18 cellular contexts compared by ENCODE assay signal in the genomic region with DNA sequence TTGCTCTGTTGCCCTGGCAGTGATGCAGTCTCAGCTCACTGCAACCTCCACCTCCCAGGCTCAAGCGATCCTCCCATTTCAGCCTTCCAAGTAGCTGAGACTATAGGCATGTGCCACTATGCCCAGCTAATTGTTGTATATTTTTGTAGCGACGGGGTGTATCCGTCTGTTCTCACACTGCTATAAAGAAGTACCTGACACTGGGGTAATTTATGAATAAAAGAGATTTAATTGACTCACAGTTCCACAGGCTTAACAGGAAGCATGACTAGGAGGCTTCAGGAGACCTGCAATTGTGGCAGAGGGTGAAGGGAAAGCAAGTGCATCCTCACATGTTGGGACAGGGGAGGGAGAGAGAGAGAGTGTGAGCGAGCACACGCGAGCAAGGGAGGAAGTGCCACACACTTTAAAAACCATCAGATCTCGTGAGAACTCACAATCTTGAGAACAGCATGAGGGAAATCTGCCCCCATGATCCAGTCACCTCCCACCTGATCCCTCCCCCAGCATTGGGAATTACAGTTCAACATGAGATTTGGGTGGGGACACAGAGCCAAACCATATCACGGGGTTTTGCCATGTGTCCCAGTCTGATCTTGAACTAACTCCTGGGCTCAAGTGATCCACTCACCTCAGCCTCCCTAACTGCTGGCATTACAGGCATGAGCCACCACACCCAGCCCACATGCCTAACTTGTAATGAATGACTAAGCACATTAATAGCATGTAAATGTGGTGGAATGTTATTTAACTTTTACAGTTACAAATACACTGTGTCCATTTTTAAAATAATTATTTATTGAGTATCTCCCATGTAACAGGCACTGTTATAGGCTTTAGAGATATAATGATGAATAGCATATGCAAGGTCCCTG.
DNase-seq lines count a peak whose midpoint lies in the region; ATAC-seq, FAIRE-seq and TF ChIP-seq lines count a peak whose summit lies in the region.
"Had no signal": no experiment of that assay in that cellular context is flagged by ENCODE, and none has a peak within 500 bp of the region (broad histone marks: within the 10 kb centered on the region; RNA-seq: fewer than 3 reads in every experiment).

No MANE protein-coding gene starts in this region.

- H3K36me3 Mint-ChIP-seq in WTC11 = peaks cover 37% of the 10 kb centered on the region

- H3K27me3 ChIP-seq in HepG2 (ENCODE audit: control insufficient read depth in 1 of 2, insufficient read depth in 2 of 2, low read length in 2 of 2) = no peaks in the 10 kb centered on the region
- H3K27me3 ChIP-seq in right lobe of liver = no peaks in the 10 kb centered on the region
- H3K27me3 ChIP-seq in small intestine (ENCODE audit: control insufficient read depth in 2 of 2, insufficient read depth in 2 of 2, low read length in 2 of 2) = no peaks in the 10 kb centered on the region
- H3K27me3 ChIP-seq: esophagus muscularis mucosa had no signal

- H3K9ac ChIP-seq in HepG2 (ENCODE audit: insufficient read depth, low read depth, low read length) = no peak overlapping the region

- DNase-seq in HepG2 (ENCODE audit: low spot score) (no peak), right lobe of liver (no peak), WTC11 (ENCODE audit: low spot score) (no peak), fibroblast of mammary gland (ENCODE audit: low read depth) (peak; percentile 38), small intestine (peak; percentile 33), omental fat pad (ENCODE audit: low spot score) (no peak), superior temporal gyrus (ENCODE audit: extremely low spot score) (no peak)
- DNase-seq: activated effector memory CD4-positive, alpha-beta T cell treated with anti-CD3 and anti-CD28 coated beads, Interleukin-2, amount 50 U/mL, for 16 hours; central memory CD4-positive, alpha-beta T cell; DMS153; mucosa of descending colon; MV-4-11; NCI-H2227 treated with DMSO at 0.1 percent for 48 hours; stimulated activated CD4-positive, alpha-beta T cell treated with anti-CD3 and anti-CD28 coated beads, Interleukin-4, amount 100 ng/mL, for 4 hours; stimulated activated naive CD4-positive, alpha-beta T cell treated with Interleukin-2 at 50 U/mL for 16 hours had no signal

- CTCF ChIA-PET in HepG2 (lab: Yijun Ruan, JAX; ENCODE audit: low intra/inter-chr PET ratio, low total read pairs) (no interaction called here), WTC11 (lab: Charles Lee) (interaction anchor here (0.8 kb wide), 1 partner anchor 44 kb away, joined by 4 read pairs; no protein-coding TSS in a partner anchor)

- H3K9me3 ChIP-seq in HepG2 (ENCODE audit: low read length) (no peaks in the 10 kb centered on the region), right lobe of liver (no peaks in the 10 kb centered on the region), small intestine (ENCODE audit: control insufficient read depth, low read depth) (no peaks in the 10 kb centered on the region)
- H3K9me3 ChIP-seq: esophagus muscularis mucosa, mucosa of descending colon had no signal

- H4K20me1 ChIP-seq in HepG2 (ENCODE audit: insufficient read depth, low read length) = no peaks in the 10 kb centered on the region

- peaks cover 6 to 38% of the 10 kb centered on the region in 2 experiments for H3K36me3 ChIP-seq in HepG2 (replicated peaks in 1 of 2; ENCODE audit: control insufficient read depth in 1 of 2, insufficient read depth in 2 of 2, low read length in 2 of 2)
- H3K36me3 ChIP-seq in right lobe of liver = peaks cover 0 to 5% (median 0%) of the 10 kb centered on the region in 4 donors
- H3K36me3 ChIP-seq in small intestine (ENCODE audit: control insufficient read depth in 2 of 2, insufficient read depth in 2 of 2, low read length in 2 of 2) = peaks cover 5 to 12% of the 10 kb centered on the region in 2 donors

- H3K27ac Mint-ChIP-seq in WTC11 = peak overlapping the region; percentile 30; the same call in 1 of the 2 replicates

- no peak for TF ChIP-seq RAD21 in HepG2 (CRISPR knock-in tag; IDR thresholded peaks at IDR 0.05)

- H3K4me1 ChIP-seq in HepG2 (ENCODE audit: insufficient read depth, low read length) (no peaks in the 10 kb centered on the region), right lobe of liver (no peaks in the 10 kb centered on the region), small intestine (ENCODE audit: control insufficient read depth in 2 of 2, insufficient read depth in 1 of 2, low read depth in 1 of 2, low read length in 1 of 2) (no peaks in the 10 kb centered on the region)

- no TSS peak for BruUV-seq in HepG2 (replicated peaks; lab: Mats Ljungman, UMichigan)

- FAIRE-seq in HepG2 (lab: Jason Lieb, UNC) = no peak
- no peak for FAIRE-seq in small intestine (lab: Jason Lieb, UNC)

- H3K27ac ChIP-seq in HepG2 (ENCODE audit: extremely low read length, insufficient read depth, low read length) (no peak overlapping the region), right lobe of liver (no peak overlapping the region), small intestine (ENCODE audit: low read depth in 1 of 2, low read length in 1 of 2) (no peak overlapping the region)
- H3K27ac ChIP-seq: esophagus muscularis mucosa, HL-60 had no signal

- ATAC-seq in HepG2 = no peak
- no peak for ATAC-seq in right lobe of liver
- no peak for ATAC-seq in WTC11
- no peak for ATAC-seq in omental fat pad (ENCODE audit: low FRiP score)
- ATAC-seq in HG03095 (IDR thresholded peaks at IDR 0.05; ENCODE audit: unreplicated experiment) = no peak
- ATAC-seq: mucosa of descending colon had no signal

- WGBS in HepG2 (ENCODE audit: low lambda C conversion rate) = 100% methylated on average over 8 of the region's 9 CpGs
- 79% methylated on average over 5 of the region's 9 CpGs for WGBS in right lobe of liver (ENCODE audit: insufficient coverage, low coverage, low lambda C conversion rate, missing lambda C conversion rate)
- WGBS in small intestine, 3 donors = 92 to 95% (median 95%) methylated on average over 9 of the region's 9 CpGs

- peaks cover 7% of the 10 kb centered on the region for H3K9me3 Mint-ChIP-seq in WTC11

- H3K4me3 Mint-ChIP-seq in WTC11 = no peak overlapping the region

- H3K4me3 ChIP-seq in HepG2 (replicated peaks in 1 of 3; ENCODE audit: insufficient read depth in 1 of 3, low read depth in 2 of 3, low read length in 3 of 3) (no peak overlapping the region), right lobe of liver (no peak overlapping the region), fibroblast of mammary gland (ENCODE audit: control insufficient read depth, low read depth, low read length) (no peak overlapping the region), small intestine (ENCODE audit: low read depth in 1 of 2, low read length in 2 of 2) (no peak overlapping the region)
- H3K4me3 ChIP-seq: esophagus muscularis mucosa, mucosa of descending colon had no signal

- POLR2A ChIA-PET in HepG2 (lab: Yijun Ruan, JAX) = no interaction called here
- POLR2A ChIA-PET in WTC11 (lab: Charles Lee) = no interaction called here

- TF ChIP-seq EP300 in HepG2 (IDR thresholded peaks at IDR 0.05; ENCODE audit: low read depth in 2 of 2, low read length in 2 of 2) (no peak), HepG2 (CRISPR knock-in tag; IDR thresholded peaks at IDR 0.05; ENCODE audit: borderline replicate concordance) (no peak)

- TF ChIP-seq CTCF in HepG2 (CRISPR knock-in tag; IDR thresholded peaks at IDR 0.05) (no peak), right lobe of liver (IDR thresholded peaks at IDR 0.05) (no peak), WTC11 (IDR thresholded peaks at IDR 0.05) (no peak), fibroblast of mammary gland (conservative IDR thresholded peaks at IDR 0.05; ENCODE audit: control insufficient read depth, insufficient read depth, low read depth, low read length) (no peak), omental fat pad (IDR thresholded peaks at IDR 0.05) (no peak)

- H3K27me3 Mint-ChIP-seq in WTC11 (ENCODE audit: low read depth) = no peaks in the 10 kb centered on the region

- TF ChIP-seq POLR2A in HepG2 (IDR thresholded peaks at IDR 0.05; ENCODE audit: insufficient read depth in 1 of 2, low read depth in 2 of 2, low read length in 2 of 2) = no peak
- TF ChIP-seq POLR2A in right lobe of liver (IDR thresholded peaks at IDR 0.05) = no peak

- H3K79me2 ChIP-seq in HepG2 (ENCODE audit: insufficient read depth, low read length) = peaks cover 11% of the 10 kb centered on the region

- peaks cover 11% of the 10 kb centered on the region for H3K4me1 Mint-ChIP-seq in WTC11

- no peak overlapping the region for H2AFZ ChIP-seq in HepG2 (ENCODE audit: low read length)

- intact Hi-C loops in HepG2 (cut with micrococcal nuclease; ENCODE audit: unreplicated experiment) = no loop called here
- intact Hi-C loops in right lobe of liver (cut with DNase I) = no loop called here

- H3K4me2 ChIP-seq in HepG2 (ENCODE audit: low read depth, low read length) = no peak overlapping the region

- in situ Hi-C loops in HepG2 (cut with HindIII; ENCODE audit: extremely low pct_ligation_motif_present, low pct_unique_long_range_greater_than_20kb) = no loop called here

TF ChIP-seq in HepG2, 621 proteins besides CTCF, POLR2A, EP300 and RAD21:
- TF ChIP-seq DR1 (CRISPR knock-in tag; IDR thresholded peaks at IDR 0.05) (no peak), RBM22 (optimal IDR thresholded peaks at IDR 0.05; ENCODE audit: low read length) (peak; percentile 17)

TF ChIP-seq in WTC11, 78 proteins besides CTCF, POLR2A, EP300 and RAD21 (continues in another document):
- TF ChIP-seq PRRX2 (CRISPR knock-in tag; IDR thresholded peaks at IDR 0.05) (no peak), NFATC4 (CRISPR knock-in tag; IDR thresholded peaks at IDR 0.05) (no peak), FOXJ3 (CRISPR knock-in tag; IDR thresholded peaks at IDR 0.05; ENCODE audit: borderline replicate concordance) (no peak), GRHL2 (CRISPR knock-in tag; IDR thresholded peaks at IDR 0.05; ENCODE audit: insufficient replicate concordance, severe bottlenecking) (no peak)
- TF ChIP-seq, protein P1, sequence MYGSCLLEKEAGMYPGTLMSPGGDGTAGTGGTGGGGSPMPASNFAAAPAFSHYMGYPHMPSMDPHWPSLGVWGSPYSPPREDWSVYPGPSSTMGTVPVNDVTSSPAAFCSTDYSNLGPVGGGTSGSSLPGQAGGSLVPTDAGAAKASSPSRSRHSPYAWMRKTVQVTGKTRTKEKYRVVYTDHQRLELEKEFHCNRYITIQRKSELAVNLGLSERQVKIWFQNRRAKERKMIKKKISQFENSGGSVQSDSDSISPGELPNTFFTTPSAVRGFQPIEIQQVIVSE (CRISPR knock-in tag; IDR thresholded peaks at IDR 0.05; ENCODE audit: borderline replicate concordance) = no peak
- TF ChIP-seq, protein P2, sequence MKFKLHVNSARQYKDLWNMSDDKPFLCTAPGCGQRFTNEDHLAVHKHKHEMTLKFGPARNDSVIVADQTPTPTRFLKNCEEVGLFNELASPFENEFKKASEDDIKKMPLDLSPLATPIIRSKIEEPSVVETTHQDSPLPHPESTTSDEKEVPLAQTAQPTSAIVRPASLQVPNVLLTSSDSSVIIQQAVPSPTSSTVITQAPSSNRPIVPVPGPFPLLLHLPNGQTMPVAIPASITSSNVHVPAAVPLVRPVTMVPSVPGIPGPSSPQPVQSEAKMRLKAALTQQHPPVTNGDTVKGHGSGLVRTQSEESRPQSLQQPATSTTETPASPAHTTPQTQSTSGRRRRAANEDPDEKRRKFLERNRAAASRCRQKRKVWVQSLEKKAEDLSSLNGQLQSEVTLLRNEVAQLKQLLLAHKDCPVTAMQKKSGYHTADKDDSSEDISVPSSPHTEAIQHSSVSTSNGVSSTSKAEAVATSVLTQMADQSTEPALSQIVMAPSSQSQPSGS (CRISPR knock-in tag; IDR thresholded peaks at IDR 0.05; ENCODE audit: borderline replicate concordance, low read depth) = no peak

Comparison
In these comparisons a context has a peak if more than half of its experiments do, and no peak if none do; other contexts are left out.
1. DNase-seq: peak in fibroblast of mammary gland (single experiment) and small intestine (single experiment); none in HepG2 (single experiment), right lobe of liver (0 of 3), WTC11 (single experiment), omental fat pad (single experiment) and superior temporal gyrus (single experiment).